Comparison of ENCODE assay signal across 26 cellular contexts in genomic region chr3:14360123-14360881, GRCh38. TPM values are rescaled to one million over a fixed set of nuclear protein-coding genes. Genes with fewer than 3 reads are reported as not detected.
DNase-seq lines count a peak whose midpoint lies in the region; FAIRE-seq and TF ChIP-seq lines count a peak whose summit lies in the region.
"Had no signal": no experiment of that assay in that cellular context is flagged by ENCODE, and none has a peak within 500 bp of the region (broad histone marks: within the 10 kb centered on the region; RNA-seq: fewer than 3 reads in every experiment).

No MANE protein-coding gene starts in this region.

- no peak overlapping the region for H2BK120ac ChIP-seq in H1 (replicated peaks; ENCODE audit: low read depth, low read length)

- H4K8ac ChIP-seq in H1 (ENCODE audit: extremely low read depth, insufficient read depth, low read length) = no peak overlapping the region; the same call in 1 of the 2 replicates

- H2BK20ac ChIP-seq in H1 (ENCODE audit: low read length) = no peak overlapping the region; the same call in 1 of the 2 replicates

- TF ChIP-seq POLR2A in H1 (IDR thresholded peaks at IDR 0.05; ENCODE audit: control extremely low read depth in 1 of 2, low read depth in 2 of 2, low read length in 2 of 2) = no peak

- no peak overlapping the region for H3K4ac ChIP-seq in H1 (replicated peaks; ENCODE audit: insufficient read length, low read depth, low read length)

- H4K20me1 ChIP-seq in H1 (replicated peaks in 1 of 2; ENCODE audit: control insufficient read depth in 1 of 2, insufficient read depth in 2 of 2, low read length in 2 of 2) = no peaks in the 10 kb centered on the region

- H3K4me1 ChIP-seq in SJSA1 (replicated peaks) = peaks cover 87% of the 10 kb centered on the region
- H3K4me1 ChIP-seq in H1 (replicated peaks in 1 of 4; ENCODE audit: control insufficient read depth in 3 of 4, insufficient read depth in 4 of 4, low read length in 3 of 4) = no peaks in the 10 kb centered on the region
- H3K4me1 ChIP-seq: body of pancreas, colonic mucosa had no signal

- H3K4me3 Mint-ChIP-seq in neural crest cell = no peak overlapping the region
- H3K4me3 Mint-ChIP-seq: activated B cell treated with CpG ODN at 0.5 μM for 24 hours; activated naive CD8-positive, alpha-beta T cell treated with anti-CD3 and anti-CD28 coated beads for 36 hours; stimulated activated memory B cell treated with anti-CD40 and anti-IgM and Interleukin-4, amounts not matched to agents 10 μg/mL and 1 μg/mL and 100 μg/mL, for 72 hours had no signal

- no peaks in the 10 kb centered on the region for H3K23me2 ChIP-seq in H1 (ENCODE audit: low read depth, low read length)

- H3K36me3 ChIP-seq in SJSA1 (no peaks in the 10 kb centered on the region), H1 (ENCODE audit: control insufficient read depth in 2 of 4, insufficient read depth in 4 of 4, low read length in 3 of 4) (no peaks in the 10 kb centered on the region)
- H3K36me3 ChIP-seq: colonic mucosa, suprapubic skin, vagina had no signal

- H3K36me3 Mint-ChIP-seq in neural crest cell (ENCODE audit: low read depth) = no peaks in the 10 kb centered on the region
- H3K36me3 Mint-ChIP-seq: activated naive CD8-positive, alpha-beta T cell treated with anti-CD3 and anti-CD28 coated beads for 36 hours; stimulated activated memory B cell treated with anti-CD40 and anti-IgM and Interleukin-4, amounts not matched to agents 10 μg/mL and 1 μg/mL and 100 μg/mL, for 72 hours had no signal

- no peaks in the 10 kb centered on the region for H3K79me1 ChIP-seq in H1 (ENCODE audit: low read depth, low read length)

- no peak overlapping the region for H3K4me3 ChIP-seq in SJSA1
- H3K4me3 ChIP-seq in H1 (ENCODE audit: extremely low read depth in 1 of 4, insufficient read depth in 2 of 4, low read depth in 3 of 4, low read length in 4 of 4) = no peak overlapping the region
- H3K4me3 ChIP-seq: body of pancreas, colonic mucosa, suprapubic skin, vagina had no signal

- no peak overlapping the region for H2BK5ac ChIP-seq in H1 (ENCODE audit: low read depth, low read length)

- no peak overlapping the region for H4K5ac ChIP-seq in H1 (ENCODE audit: insufficient read length, low read depth, low read length)

- no peak overlapping the region for H3K4me2 ChIP-seq in H1 (ENCODE audit: insufficient read depth in 1 of 2, low read depth in 2 of 2, low read length in 2 of 2)

- FAIRE-seq in H1 (lab: Jason Lieb, UNC) = no peak

- H3K27me3 ChIP-seq in SJSA1 (replicated peaks) (no peaks in the 10 kb centered on the region), H1 (replicated peaks in 1 of 4; ENCODE audit: control insufficient read depth in 3 of 4, extremely low read depth in 1 of 4, insufficient read depth in 3 of 4, low read length in 3 of 4) (no peaks in the 10 kb centered on the region)
- H3K27me3 ChIP-seq: body of pancreas, colonic mucosa, vagina had no signal

- no peak overlapping the region; the same call in 1 of the 2 replicates for H2BK12ac ChIP-seq in H1 (ENCODE audit: low read depth, low read length)

- no peaks in the 10 kb centered on the region for H3K4me1 Mint-ChIP-seq in neural crest cell
- H3K4me1 Mint-ChIP-seq: activated B cell treated with CpG ODN at 0.5 μM for 24 hours; activated naive CD8-positive, alpha-beta T cell treated with anti-CD3 and anti-CD28 coated beads for 36 hours; stimulated activated memory B cell treated with anti-CD40 and anti-IgM and Interleukin-4, amounts not matched to agents 10 μg/mL and 1 μg/mL and 100 μg/mL, for 72 hours had no signal

- CTCF ChIA-PET in H1 (lab: Charles Lee; ENCODE audit: partially characterized antibody) = interaction anchor here (0.6 to 1.6 kb wide), 3 partner anchors 85 to 905 kb away, joined by 3 to 5 read pairs (median 3); no protein-coding TSS in a partner anchor

- no peak for TF ChIP-seq CTCF in H1 (IDR thresholded peaks at IDR 0.05; ENCODE audit: control extremely low read depth in 1 of 3, insufficient read depth in 1 of 3, low read depth in 1 of 3, low read length in 3 of 3)
- TF ChIP-seq CTCF in neural crest cell (conservative IDR thresholded peaks at IDR 0.05) = no peak

- 0 out of 2 replicates have a peak overlapping the region, but pooled peaks have one; percentile 19 for H2BK15ac ChIP-seq in H1 (ENCODE audit: low read length)

- H3K9me3 Mint-ChIP-seq in neural crest cell = no peaks in the 10 kb centered on the region
- H3K9me3 Mint-ChIP-seq: activated B cell treated with CpG ODN at 0.5 μM for 24 hours; activated naive CD8-positive, alpha-beta T cell treated with anti-CD3 and anti-CD28 coated beads for 36 hours; stimulated activated memory B cell treated with anti-CD40 and anti-IgM and Interleukin-4, amounts not matched to agents 10 μg/mL and 1 μg/mL and 100 μg/mL, for 72 hours had no signal

- DNase-seq in AG08396 (ENCODE audit: low spot score) (peak; percentile 43), SJSA1 (ENCODE audit: low read depth in 1 of 2, low spot score in 2 of 2) (peak; percentile 88 to 95), H1 (ENCODE audit: low read depth in 1 of 2, low spot score in 2 of 2) (no peak), neural crest cell (ENCODE audit: low read depth, low spot score) (no peak), posterior cingulate gyrus (no peak), pons (ENCODE audit: low spot score) (no peak), NCI-H1105 treated with DMSO at 0.1 percent for 48 hours (lab: John Stamatoyannopoulos, UW) (no peak), activated gamma-delta T cell treated with Interleukin-2 at 50 U/mL for 16 hours (no peak)
- DNase-seq: activated B cell treated with CpG ODN at 0.5 μM for 24 hours; activated naive CD8-positive, alpha-beta T cell treated with anti-CD3 and anti-CD28 coated beads for 36 hours; body of pancreas; C1 segment of cervical spinal cord; colonic mucosa; effector memory CD4-positive, alpha-beta T cell; EL; foreskin melanocyte; H7; islet precursor cell; NCI-H1105; NCI-H2029; NCI-H226; NCI-H774; T1000 had no signal

- H3K27ac ChIP-seq in SJSA1 = peak overlapping the region; percentile 71
- H3K27ac ChIP-seq in H1 (ENCODE audit: low read depth, low read length) = no peak overlapping the region
- H3K27ac ChIP-seq: body of pancreas, colonic mucosa, suprapubic skin, vagina had no signal

- H3K9me3 ChIP-seq in SJSA1 (replicated peaks) = no peaks in the 10 kb centered on the region
- H3K9me3 ChIP-seq in H1 (ENCODE audit: insufficient read depth in 2 of 2, low read depth in 1 of 2, low read length in 1 of 2) = no peaks in the 10 kb centered on the region
- H3K9me3 ChIP-seq: body of pancreas, colonic mucosa, suprapubic skin, vagina had no signal

- 85% methylated on average over 14 of the region's 14 CpGs; no CpG with 5 or more reads in 1 of the 2 experiments for WGBS in H1 (ENCODE audit: extremely low coverage in 1 of 2, insufficient coverage in 1 of 2, insufficient read length in 1 of 2, insufficient replicate concordance in 2 of 2, low coverage in 1 of 2, low lambda C conversion rate in 2 of 2, missing lambda C conversion rate in 1 of 2), 2 experiments

- H3K14ac ChIP-seq in H1 (ENCODE audit: insufficient read length) = no peak overlapping the region

- H3K9ac ChIP-seq in H1 (replicated peaks in 1 of 4; ENCODE audit: extremely low read depth in 1 of 4, low read depth in 3 of 4, low read length in 3 of 4) = no peak overlapping the region

- H3K27me3 Mint-ChIP-seq in neural crest cell (ENCODE audit: low read depth) = no peaks in the 10 kb centered on the region
- H3K27me3 Mint-ChIP-seq: activated naive CD8-positive, alpha-beta T cell treated with anti-CD3 and anti-CD28 coated beads for 36 hours had no signal

- H2AK5ac ChIP-seq in H1 (ENCODE audit: low read depth, low read length) = no peak overlapping the region

- POLR2A ChIA-PET in H1 (lab: Charles Lee; ENCODE audit: partially characterized antibody) = no interaction called here

- H4K91ac ChIP-seq in H1 (replicated peaks; ENCODE audit: insufficient read length, low read length) = no peak overlapping the region

- no peak overlapping the region for H2AFZ ChIP-seq in H1 (ENCODE audit: low read length)

- no peak for TF ChIP-seq EP300 in H1 (IDR thresholded peaks at IDR 0.05; ENCODE audit: borderline replicate concordance in 1 of 2, low read depth in 2 of 2, low read length in 2 of 2)

- H3K27ac Mint-ChIP-seq in neural crest cell (ENCODE audit: unreplicated experiment) = peak overlapping the region; percentile 62
- H3K27ac Mint-ChIP-seq: activated B cell treated with CpG ODN at 0.5 μM for 24 hours; activated naive CD8-positive, alpha-beta T cell treated with anti-CD3 and anti-CD28 coated beads for 36 hours; stimulated activated memory B cell treated with anti-CD40 and anti-IgM and Interleukin-4, amounts not matched to agents 10 μg/mL and 1 μg/mL and 100 μg/mL, for 72 hours had no signal

- no peak for TF ChIP-seq RAD21 in H1 (IDR thresholded peaks at IDR 0.05 in 1 of 2, conservative IDR thresholded peaks at IDR 0.05 in 1 of 2; ENCODE audit: low read depth in 2 of 2, low read length in 2 of 2)

- intact Hi-C loops in posterior cingulate gyrus (cut with DNase I) = no loop called here

- H3K79me2 ChIP-seq in H1 (ENCODE audit: control insufficient read depth in 1 of 2, insufficient read depth in 2 of 2, low read length in 2 of 2) = no peaks in the 10 kb centered on the region

- no peak overlapping the region for H3K23ac ChIP-seq in H1 (ENCODE audit: insufficient read length)

- no peak overlapping the region for H3K56ac ChIP-seq in H1 (replicated peaks; ENCODE audit: insufficient read length, low read depth, low read length)

- no peak overlapping the region for H3K18ac ChIP-seq in H1 (ENCODE audit: extremely low read depth, low read length)

TF ChIP-seq in H1, 55 proteins besides CTCF, POLR2A, EP300 and RAD21:
- no peak for TF ChIP-seq PHF8 (conservative IDR thresholded peaks at IDR 0.05; ENCODE audit: low read depth, low read length)
- peak; percentile 74; the same call in 1 of the 2 replicates for TF ChIP-seq KDM1A (IDR thresholded peaks at IDR 0.05; ENCODE audit: borderline replicate concordance, low read length)

RNA-seq across cellular contexts. Expression of gene SLC6A6, which starts 42.1 kb away (rescaled TPM):
- total RNA-seq in SJSA1 (2014; rRNA removed; shearing (Covaris generic)) = 36.0 and 49.4 TPM in 2 replicates
- total RNA-seq in H1 (2021; fragmentation: NEBNext Ultra II Directional; extraction: Animal tissue kit (Norgen Biotek cat#: 25700)) = 140 and 144 TPM in 2 replicates
- polyA plus RNA-seq in H1 (2011; rRNA removed) = 66.2 and 77.8 TPM in 2 replicates
- 69.0 TPM for polyA plus RNA-seq in H1 (2011; cell fraction: cytosol; rRNA removed)
- 164 TPM for polyA plus RNA-seq in H1 (2011; cell fraction: nucleus; rRNA removed)
- 61.4 to 78.1 TPM (median 74.2 TPM) in 4 replicates for polyA plus RNA-seq in H1 (2012, experiment 1 of 2)
- polyA plus RNA-seq in H1 (2012, experiment 2 of 2) = 45.2 TPM
- polyA plus RNA-seq in H1 (2013, experiment 1 of 2) = 158 TPM
- 135 TPM for polyA plus RNA-seq in H1 (2013, experiment 2 of 2)
- 242 and 245 TPM in 2 replicates for polyA minus RNA-seq in H1 (2011; rRNA and poly(A)+ RNA removed)
- 135 TPM for polyA minus RNA-seq in H1 (2011; cell fraction: cytosol; rRNA and poly(A)+ RNA removed)
- polyA minus RNA-seq in H1 (2011; cell fraction: nucleus; rRNA and poly(A)+ RNA removed) = 104 TPM
- 33.8 and 34.6 TPM in 2 replicates for total RNA-seq in neural crest cell

Comparison
In these comparisons a context has a peak if more than half of its experiments do, and no peak if none do; other contexts are left out.
1. DNase-seq: peak in AG08396 (single experiment) and SJSA1 (2 of 2); none in H1 (0 of 2), neural crest cell (single experiment), posterior cingulate gyrus (0 of 10), pons (single experiment), NCI-H1105 treated with DMSO at 0.1 percent for 48 hours (single experiment) and activated gamma-delta T cell treated with Interleukin-2 at 50 U/mL for 16 hours (single experiment).